ENCODE assay signal across 2 cellular contexts in genomic region chr10:11437391-11438241, GRCh38.
TF ChIP-seq lines count a peak whose summit lies in the region.

No MANE protein-coding gene starts in this region.

TF ChIP-seq in WTC11, 78 proteins besides CTCF, POLR2A, EP300 and RAD21 (continued from another document and continues in another):
- TF ChIP-seq ARID4B (CRISPR knock-in tag; IDR thresholded peaks at IDR 0.05; ENCODE audit: borderline replicate concordance) (no peak), GTF2I (CRISPR knock-in tag; conservative IDR thresholded peaks at IDR 0.05) (no peak), OVOL2 (CRISPR knock-in tag; IDR thresholded peaks at IDR 0.05; ENCODE audit: borderline replicate concordance) (no peak), HMGA2 (CRISPR knock-in tag; IDR thresholded peaks at IDR 0.05) (no peak), CDX4 (CRISPR knock-in tag; IDR thresholded peaks at IDR 0.05; ENCODE audit: borderline replicate concordance) (no peak), STAT6 (CRISPR knock-in tag; conservative IDR thresholded peaks at IDR 0.05; ENCODE audit: low read depth) (no peak), E2F4 (CRISPR knock-in tag; IDR thresholded peaks at IDR 0.05; ENCODE audit: borderline replicate concordance, low read depth) (no peak), ELF4 (CRISPR knock-in tag; IDR thresholded peaks at IDR 0.05; ENCODE audit: low read depth) (no peak), ERG (CRISPR knock-in tag; IDR thresholded peaks at IDR 0.05) (no peak), SP1 (CRISPR knock-in tag; conservative IDR thresholded peaks at IDR 0.05) (peak; percentile 56), GABPB1 (CRISPR knock-in tag; IDR thresholded peaks at IDR 0.05) (no peak), ZBTB21 (CRISPR knock-in tag; IDR thresholded peaks at IDR 0.05; ENCODE audit: borderline replicate concordance) (0 out of 2 replicates have a peak, but pooled peaks have one; percentile 34), ZSCAN18 (CRISPR knock-in tag; IDR thresholded peaks at IDR 0.05) (no peak), ZNF263 (CRISPR knock-in tag; IDR thresholded peaks at IDR 0.05; ENCODE audit: low read depth) (no peak)

TF ChIP-seq in HepG2, 621 proteins besides CTCF, POLR2A, EP300 and RAD21:
- TF ChIP-seq AKNA (CRISPR knock-in tag; IDR thresholded peaks at IDR 0.05; ENCODE audit: borderline replicate concordance) (no peak), ZUFSP (CRISPR knock-in tag; IDR thresholded peaks at IDR 0.05; ENCODE audit: borderline replicate concordance) (no peak), RBFOX2 (IDR thresholded peaks at IDR 0.05; ENCODE audit: low read depth, low read length) (no peak), SP1 (IDR thresholded peaks at IDR 0.05) (no peak), SP1 (CRISPR knock-in tag; IDR thresholded peaks at IDR 0.05) (no peak), ZNF660 (CRISPR knock-in tag; IDR thresholded peaks at IDR 0.05; ENCODE audit: borderline replicate concordance, low read depth) (no peak), SRSF1 (optimal IDR thresholded peaks at IDR 0.05; ENCODE audit: low read depth, low read length) (no peak), ZNF609 (CRISPR knock-in tag; IDR thresholded peaks at IDR 0.05; ENCODE audit: borderline replicate concordance) (no peak), ZNF33B (CRISPR knock-in tag; IDR thresholded peaks at IDR 0.05) (no peak), ZNF543 (CRISPR knock-in tag; IDR thresholded peaks at IDR 0.05) (no peak), WIZ (CRISPR knock-in tag; IDR thresholded peaks at IDR 0.05) (no peak), ELF4 (CRISPR knock-in tag; IDR thresholded peaks at IDR 0.05; ENCODE audit: borderline replicate concordance) (no peak), ZNF878 (CRISPR knock-in tag; IDR thresholded peaks at IDR 0.05) (no peak), STAG1 (CRISPR knock-in tag; IDR thresholded peaks at IDR 0.05) (no peak), ZXDC (CRISPR knock-in tag; IDR thresholded peaks at IDR 0.05) (no peak), NR0B2 (CRISPR knock-in tag; IDR thresholded peaks at IDR 0.05) (no peak), REST (IDR thresholded peaks at IDR 0.05; ENCODE audit: borderline replicate concordance in 1 of 2, low read depth in 1 of 2, low read length in 2 of 2) (no peak), DRAP1 (CRISPR knock-in tag; IDR thresholded peaks at IDR 0.05) (no peak)
